23 cellular contexts compared by ENCODE assay signal in the genomic region with DNA sequence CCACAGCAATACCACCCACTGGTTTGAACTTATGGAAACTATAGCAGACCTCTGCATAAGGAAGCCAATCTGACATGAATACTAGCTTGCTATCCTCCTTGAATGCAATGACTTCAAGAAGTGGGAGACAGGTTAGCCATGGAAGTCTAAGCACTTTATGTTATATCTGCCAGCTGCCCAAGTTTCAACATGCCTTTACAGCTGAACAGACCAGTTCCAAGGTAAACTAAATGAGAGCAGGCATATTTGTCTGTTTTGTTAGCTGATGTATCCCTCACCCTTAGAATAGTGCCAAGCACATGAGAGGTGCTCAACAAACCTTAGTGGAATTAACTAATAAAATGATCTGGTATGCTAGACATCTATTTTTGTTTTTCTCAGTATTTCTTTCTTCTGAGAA.
DNase-seq lines count a peak whose midpoint lies in the region; FAIRE-seq and TF ChIP-seq lines count a peak whose summit lies in the region.
"Had no signal": no experiment of that assay in that cellular context is flagged by ENCODE, and none has a peak within 500 bp of the region (broad histone marks: within the 10 kb centered on the region; RNA-seq: fewer than 3 reads in every experiment).

No MANE protein-coding gene starts in this region.

- no peaks in the 10 kb centered on the region for H3K36me3 ChIP-seq in keratinocyte (ENCODE audit: control insufficient read depth in 2 of 2, extremely low read depth in 1 of 2, insufficient read depth in 2 of 2, low read length in 2 of 2)
- H3K36me3 ChIP-seq: HAP-1, Peyer's patch had no signal

- no peaks in the 10 kb centered on the region for H3K9me1 ChIP-seq in keratinocyte (ENCODE audit: control insufficient read depth, extremely low read depth, insufficient read depth, low read length)

- H2AFZ ChIP-seq in keratinocyte (ENCODE audit: control insufficient read depth, low read length): peak overlapping the region; percentile 26
- H2AFZ ChIP-seq: GM23248 had no signal

- H3K4me3 ChIP-seq in keratinocyte (ENCODE audit: control insufficient read depth in 2 of 3, extremely low read depth in 1 of 3, insufficient read depth in 2 of 3, low read depth in 1 of 3, low read length in 3 of 3): no peak overlapping the region
- H3K4me3 ChIP-seq: GM12878, GM23248, HAP-1, Peyer's patch had no signal

- H3K79me2 ChIP-seq in keratinocyte (ENCODE audit: control insufficient read depth, insufficient read depth, low read length): no peaks in the 10 kb centered on the region

- DNase-seq in NCI-H1694 treated with DMSO at 0.1 percent for 48 hours (lab: John Stamatoyannopoulos, UW): peak; percentile 7
- no peak for DNase-seq in NCI-H1694 (lab: John Stamatoyannopoulos, UW)
- DNase-seq in keratinocyte (ENCODE audit: low read depth, low spot score): no peak
- peak; percentile 52 for DNase-seq in ureter (ENCODE audit: low spot score)
- DNase-seq in activated CD4-positive, alpha-beta T cell treated with anti-CD3 and anti-CD28 coated beads for 1 hour: no peak
- no peak for DNase-seq in hepatic stellate cell (ENCODE audit: low spot score)
- no peak for DNase-seq in SHP77 treated with DMSO at 0.1 percent for 48 hours (lab: John Stamatoyannopoulos, UW)
- DNase-seq: 8988T; Caco-2; CD4-positive, CD25-positive, alpha-beta regulatory T cell; EL; GM23248; KG1; NCI-H1436; NCI-H2029 treated with DMSO at 0.1 percent for 48 hours; NCI-H2171; NCI-H446; Peyer's patch; Right ventricle myocardium superior had no signal

- peak overlapping the region; percentile 0 for H3K4me2 ChIP-seq in keratinocyte (ENCODE audit: control insufficient read depth, extremely low read depth, insufficient read depth, low read depth, low read length)

- peak; percentile 95 for FAIRE-seq in keratinocyte (lab: Jason Lieb, UNC)
- FAIRE-seq: GM12878, GM19239 had no signal

- H3K9ac ChIP-seq in keratinocyte (ENCODE audit: control insufficient read depth, extremely low read depth, insufficient read depth, low read length): no peak overlapping the region
- H3K9ac ChIP-seq: GM23248 had no signal

- no peak for TF ChIP-seq CTCF in VCaP (conservative IDR thresholded peaks at IDR 0.05)
- TF ChIP-seq CTCF in keratinocyte (optimal IDR thresholded peaks at IDR 0.05 in 1 of 3, IDR thresholded peaks at IDR 0.05 in 1 of 3, conservative IDR thresholded peaks at IDR 0.05 in 1 of 3; ENCODE audit: extremely low read depth in 1 of 3, insufficient read depth in 2 of 3, low read length in 3 of 3): no peak

- peaks cover 15% of the 10 kb centered on the region for H3K4me1 ChIP-seq in keratinocyte (ENCODE audit: control insufficient read depth, extremely low read depth, insufficient read depth, low read length)

- H3K9me3 ChIP-seq in keratinocyte (ENCODE audit: control insufficient read depth, low read depth, low read length): no peaks in the 10 kb centered on the region
- H3K9me3 ChIP-seq: Caco-2, HAP-1, Peyer's patch had no signal

- dilution Hi-C loops in keratinocyte (cut with MboI; ENCODE audit: extremely low pct_ligation_motif_present, low sequenced_read_pairs): no loop called here

- H3K27ac ChIP-seq in VCaP (peak overlapping the region; percentile 71), keratinocyte (ENCODE audit: control insufficient read depth, insufficient read depth, low read length) (no peak overlapping the region)
- H3K27ac ChIP-seq: GM23248, Peyer's patch had no signal

- no peaks in the 10 kb centered on the region for H3K27me3 ChIP-seq in keratinocyte (ENCODE audit: control insufficient read depth, extremely low read depth, insufficient read depth, low read length)
- H3K27me3 ChIP-seq: Peyer's patch had no signal

- H4K20me1 ChIP-seq in keratinocyte (ENCODE audit: control insufficient read depth, extremely low read depth, insufficient read depth, low read length): no peaks in the 10 kb centered on the region

Comparison
In these comparisons a context has a peak if more than half of its experiments do, and no peak if none do; other contexts are left out.
1. DNase-seq: peak in NCI-H1694 treated with DMSO at 0.1 percent for 48 hours (single experiment) and ureter (single experiment); none in NCI-H1694 (single experiment), keratinocyte (single experiment), activated CD4-positive, alpha-beta T cell treated with anti-CD3 and anti-CD28 coated beads for 1 hour (single experiment), hepatic stellate cell (single experiment) and SHP77 treated with DMSO at 0.1 percent for 48 hours (single experiment).